ENCODE assay signal across 8 cellular contexts in the genomic region with DNA sequence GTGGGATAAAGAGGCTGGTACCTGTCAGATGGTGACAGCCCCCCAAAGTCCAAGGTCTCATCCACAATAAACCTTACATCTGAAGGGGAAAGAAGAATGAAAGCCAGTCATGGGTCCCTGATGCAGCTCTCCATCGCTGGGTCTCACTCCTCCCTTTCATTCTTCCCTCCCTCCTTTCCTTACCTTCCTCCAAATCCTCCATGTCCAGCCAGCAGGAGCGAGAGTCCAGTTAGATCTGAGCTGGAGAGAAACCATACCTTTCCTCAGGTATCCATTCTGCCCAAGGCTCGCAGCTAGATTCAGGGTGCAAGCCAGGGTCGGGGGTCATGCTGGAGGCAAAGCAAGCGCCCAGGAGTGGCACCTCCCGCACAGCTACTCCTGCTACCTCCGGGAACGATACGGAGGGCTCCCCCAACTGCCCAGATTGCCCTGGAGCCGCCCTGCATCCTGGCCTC. TPM values are rescaled to one million over a fixed set of nuclear protein-coding genes. Genes with fewer than 3 reads are reported as not detected.
DNase-seq lines count a peak whose midpoint lies in the region; ATAC-seq and TF ChIP-seq lines count a peak whose summit lies in the region.

No MANE protein-coding gene starts in this region.

- no peak for ATAC-seq in Right ventricle myocardium inferior
- no peak for ATAC-seq in HG02938 (IDR thresholded peaks at IDR 0.05; ENCODE audit: unreplicated experiment)

- H3K27ac ChIP-seq in left ventricle myocardium inferior (replicated peaks) = peak overlapping the region; percentile 90
- peak overlapping the region; percentile 75 for H3K27ac ChIP-seq in brain microvascular endothelial cell
- no peak overlapping the region for H3K27ac ChIP-seq in mesodermal cell (ENCODE audit: low read depth, low read length, severe bottlenecking)

- 4 to 10% methylated on average over 8 to 10 of the region's 10 CpGs for WGBS in mesodermal cell (ENCODE audit: insufficient coverage in 2 of 2), 2 experiments

- no peaks in the 10 kb centered on the region for H3K27me3 ChIP-seq in left ventricle myocardium inferior (ENCODE audit: low read depth)
- H3K27me3 ChIP-seq in brain microvascular endothelial cell (replicated peaks) = no peaks in the 10 kb centered on the region

- DNase-seq in left ventricle myocardium inferior (no peak), Right ventricle myocardium inferior (ENCODE audit: missing footprints) (no peak), brain microvascular endothelial cell (no peak), kidney glomerular epithelial cell (lab: John Stamatoyannopoulos, UW) (no peak), COLO668 (lab: John Stamatoyannopoulos, UW; ENCODE audit: unreplicated experiment) (no peak), NCI-H748 (lab: John Stamatoyannopoulos, UW; ENCODE audit: unreplicated experiment) (no peak)

- H3K4me3 ChIP-seq in left ventricle myocardium inferior = peak overlapping the region; percentile 75
- H3K4me3 ChIP-seq in brain microvascular endothelial cell (ENCODE audit: low read depth, low read length) = peak overlapping the region; percentile 85
- H3K4me3 ChIP-seq in mesodermal cell (ENCODE audit: extremely low read depth, insufficient read depth, low read length, poor library complexity, severe bottlenecking) = peak overlapping the region; percentile 65

- in situ Hi-C loops in brain microvascular endothelial cell (cut with HindIII; ENCODE audit: low pct_ligation_motif_present, low sequenced_read_pairs) = no loop called here

- intact Hi-C loops in left ventricle myocardium inferior (cut with micrococcal nuclease) = loop anchor here (5.0 kb wide), 1 partner anchor 115 kb away; the partner anchor contains the start of gene SORT1
- intact Hi-C loops in Right ventricle myocardium inferior (cut with DNase I) = loop anchor here (5.0 kb wide), 2 partner anchors 70 to 250 kb away; no protein-coding TSS in a partner anchor

- TF ChIP-seq CTCF in left ventricle myocardium inferior (IDR thresholded peaks at IDR 0.05; ENCODE audit: borderline replicate concordance) = no peak
- TF ChIP-seq CTCF in brain microvascular endothelial cell (IDR thresholded peaks at IDR 0.05; ENCODE audit: low read depth, low read length, missing control alignments) = no peak

- H3K9me3 ChIP-seq in left ventricle myocardium inferior (replicated peaks) = no peaks in the 10 kb centered on the region
- H3K9me3 ChIP-seq in mesodermal cell (ENCODE audit: control insufficient read depth, low read length) = no peaks in the 10 kb centered on the region

- peaks cover 30% of the 10 kb centered on the region for H3K4me1 ChIP-seq in left ventricle myocardium inferior
- peaks cover 9% of the 10 kb centered on the region for H3K4me1 ChIP-seq in mesodermal cell (ENCODE audit: control insufficient read depth, insufficient read depth, low read length, poor library complexity, severe bottlenecking)

- no peaks in the 10 kb centered on the region for H3K36me3 ChIP-seq in left ventricle myocardium inferior
- H3K36me3 ChIP-seq in brain microvascular endothelial cell (replicated peaks) = peaks cover 2% of the 10 kb centered on the region
- H3K36me3 ChIP-seq in mesodermal cell (ENCODE audit: control insufficient read depth, insufficient read depth, low read length) = peaks cover 42% of the 10 kb centered on the region

RNA-seq across cellular contexts. Expression of gene PSRC1, which starts 0.4 kb away (rescaled TPM):
- total RNA-seq in left ventricle myocardium inferior = 0.80 TPM
- total RNA-seq in Right ventricle myocardium inferior = 1.2 TPM
- 42.2 TPM for polyA plus RNA-seq in mesodermal cell (2013, experiment 1 of 2)
- polyA plus RNA-seq in mesodermal cell (2013, experiment 2 of 2) = 41.8 TPM

RNA-seq across cellular contexts. Expression of gene MYBPHL, which starts 24.3 kb away (rescaled TPM):
- 0.22 TPM for total RNA-seq in left ventricle myocardium inferior
- not detected for total RNA-seq in Right ventricle myocardium inferior
- polyA plus RNA-seq in mesodermal cell (2013, experiment 1 of 2) = not detected
- not detected for polyA plus RNA-seq in mesodermal cell (2013, experiment 2 of 2)

RNA-seq across cellular contexts. Expression of gene CELSR2, which starts 33.2 kb away (rescaled TPM):
- total RNA-seq in left ventricle myocardium inferior (4.2 TPM), Right ventricle myocardium inferior (6.5 TPM)
- polyA plus RNA-seq in mesodermal cell (2013, experiment 1 of 2) = 14.0 TPM
- polyA plus RNA-seq in mesodermal cell (2013, experiment 2 of 2) = 9.2 TPM
